ENCODE assay signal across 15 cellular contexts in genomic region chr17:1641065-1641403, GRCh38. TPM values are rescaled to one million over a fixed set of nuclear protein-coding genes. Genes with fewer than 3 reads are reported as not detected.
DNase-seq lines count a peak whose midpoint lies in the region; ATAC-seq and TF ChIP-seq lines count a peak whose summit lies in the region.
"Had no signal": no experiment of that assay in that cellular context is flagged by ENCODE, and none has a peak within 500 bp of the region (broad histone marks: within the 10 kb centered on the region; RNA-seq: fewer than 3 reads in every experiment).

No MANE protein-coding gene starts in this region.

- no peaks in the 10 kb centered on the region for H3K36me3 Mint-ChIP-seq in T-helper 17 cell (ENCODE audit: low read depth)

- H3K4me2 ChIP-seq in BLaER1: no peak overlapping the region

- peaks cover 41% of the 10 kb centered on the region for H4K20me1 ChIP-seq in BLaER1

- H3K9me3 ChIP-seq in BLaER1 (no peaks in the 10 kb centered on the region), T-helper 17 cell (ENCODE audit: control insufficient read depth, low read length, poor library complexity, severe bottlenecking) (no peaks in the 10 kb centered on the region), lower lobe of right lung (no peaks in the 10 kb centered on the region)
- H3K9me3 ChIP-seq: spleen had no signal

- ATAC-seq in T-helper 17 cell (no peak), lower lobe of right lung (no peak), GM21367 (IDR thresholded peaks at IDR 0.05; ENCODE audit: unreplicated experiment) (no peak)
- ATAC-seq: foreskin keratinocyte had no signal

- H3K27me3 Mint-ChIP-seq in T-helper 17 cell: no peaks in the 10 kb centered on the region

- H3K27ac ChIP-seq in BLaER1 (peak overlapping the region; percentile 44; the same call in 1 of the 2 replicates), lower lobe of right lung (peak overlapping the region; percentile 56)
- H3K27ac ChIP-seq: foreskin keratinocyte had no signal

- peaks cover 14% of the 10 kb centered on the region for H3K4me1 Mint-ChIP-seq in T-helper 17 cell

- no peak for TF ChIP-seq CTCF in lower lobe of right lung (IDR thresholded peaks at IDR 0.05)

- H3K4me3 Mint-ChIP-seq in T-helper 17 cell: no peak overlapping the region
- H3K4me3 Mint-ChIP-seq: CD14-positive monocyte had no signal

- H3K36me3 ChIP-seq in BLaER1 (peaks cover 56% of the 10 kb centered on the region), lower lobe of right lung (peaks cover 26% of the 10 kb centered on the region)

- intact Hi-C loops in lower lobe of right lung (cut with DNase I): no loop called here

- no peaks in the 10 kb centered on the region for H3K27me3 ChIP-seq in BLaER1
- no peaks in the 10 kb centered on the region for H3K27me3 ChIP-seq in lower lobe of right lung (ENCODE audit: low read depth)
- H3K27me3 ChIP-seq: spleen had no signal

- peaks cover 48% of the 10 kb centered on the region for H3K4me1 ChIP-seq in BLaER1
- H3K4me1 ChIP-seq in lower lobe of right lung: peaks cover 35% of the 10 kb centered on the region

- peak overlapping the region; percentile 29 for H3K27ac Mint-ChIP-seq in T-helper 17 cell

- DNase-seq in T-helper 17 cell: no peak
- no peak for DNase-seq in lower lobe of right lung
- DNase-seq in kidney glomerular epithelial cell (lab: John Stamatoyannopoulos, UW): no peak
- no peak for DNase-seq in SW480 (ENCODE audit: low spot score)
- DNase-seq: activated CD8-positive, alpha-beta memory T cell treated with anti-CD3 and anti-CD28 coated beads, Interleukin-2, amount 50 U/mL, for 48 hours; activated effector memory CD4-positive, alpha-beta T cell treated with anti-CD3 and anti-CD28 coated beads, Interleukin-2, amount 50 U/mL, for 16 hours; foreskin keratinocyte; GOT3; kidney; NCI-H1105 treated with DMSO at 0.1 percent for 48 hours; SW 1271 had no signal

- H3K4me3 ChIP-seq in BLaER1 (no peak overlapping the region), lower lobe of right lung (no peak overlapping the region)
- H3K4me3 ChIP-seq: spleen had no signal

- no peak overlapping the region for H3K9ac ChIP-seq in BLaER1

RNA-seq across cellular contexts. Expression of gene SCARF1, which starts 4.5 kb away (rescaled TPM):
- total RNA-seq in T-helper 17 cell (1 to 10 TPM; 1.6 to 2.3 TPM), lower lobe of right lung (37.4 TPM)
- total RNA-seq: foreskin keratinocyte had no signal

RNA-seq across cellular contexts. Expression of gene RILP, which starts 8.6 kb away (rescaled TPM):
- 1 to 10 TPM; 2.3 to 3.0 TPM for total RNA-seq in T-helper 17 cell
- total RNA-seq in lower lobe of right lung: 41.5 TPM

RNA-seq across cellular contexts. Expression of gene SLC43A2, which starts 12.4 kb away (rescaled TPM):
- total RNA-seq in T-helper 17 cell (1 to 10 TPM; 5.1 to 7.4 TPM), lower lobe of right lung (44.6 TPM)

RNA-seq across cellular contexts. Expression of gene PRPF8, which starts 43.6 kb away (rescaled TPM):
- total RNA-seq in T-helper 17 cell: 100 to 1,000 TPM; 451 to 472 TPM
- total RNA-seq in lower lobe of right lung: 280 TPM

Comparison
In these comparisons a context has a peak if more than half of its experiments do, and no peak if none do; other contexts are left out.
1. RNA of gene SCARF1, which starts 4.5 kb away (total RNA-seq): 37.4 TPM in lower lobe of right lung (single experiment); 1.6 to 2.3 TPM in T-helper 17 cell; every median in the first group is over 10 times any median in the second.
2. RNA of gene RILP, which starts 8.6 kb away (total RNA-seq): 41.5 TPM in lower lobe of right lung (single experiment); 2.3 to 3.0 TPM in T-helper 17 cell; every median in the first group is over 10 times any median in the second.